16 cellular contexts compared by ENCODE assay signal in genomic region chr2:39008663-39009062, GRCh38.
DNase-seq lines count a peak whose midpoint lies in the region; ATAC-seq, FAIRE-seq and TF ChIP-seq lines count a peak whose summit lies in the region.
"Had no signal": no experiment of that assay in that cellular context is flagged by ENCODE, and none has a peak within 500 bp of the region (broad histone marks: within the 10 kb centered on the region; RNA-seq: fewer than 3 reads in every experiment).

No MANE protein-coding gene starts in this region.

- H3K27me3 ChIP-seq in cardiac muscle cell, result no peaks in the 10 kb centered on the region
- no peaks in the 10 kb centered on the region for H3K27me3 ChIP-seq in right cardiac atrium (ENCODE audit: control insufficient read depth, insufficient read depth)
- H3K27me3 ChIP-seq in brain microvascular endothelial cell (replicated peaks), result no peaks in the 10 kb centered on the region
- H3K27me3 ChIP-seq: uterus had no signal

- ATAC-seq in right cardiac atrium, result no peak
- no peak for ATAC-seq in T-helper 17 cell

- H3K27ac ChIP-seq in cardiac muscle cell, result peak overlapping the region; percentile 4
- H3K27ac ChIP-seq in right cardiac atrium (ENCODE audit: low read length), result no peak overlapping the region
- no peak overlapping the region for H3K27ac ChIP-seq in brain microvascular endothelial cell
- H3K27ac ChIP-seq: parathyroid adenoma, RWPE1, uterus had no signal

- peak overlapping the region; percentile 12 for H3K4me3 Mint-ChIP-seq in T-helper 17 cell

- H3K9me3 ChIP-seq in cardiac muscle cell (ENCODE audit: low read depth), result no peaks in the 10 kb centered on the region
- no peaks in the 10 kb centered on the region for H3K9me3 ChIP-seq in right cardiac atrium (ENCODE audit: control insufficient read depth, low read length)
- H3K9me3 ChIP-seq in T-helper 17 cell (ENCODE audit: control insufficient read depth, low read length, poor library complexity, severe bottlenecking), result no peaks in the 10 kb centered on the region
- H3K9me3 ChIP-seq: uterus had no signal

- peaks cover 59% of the 10 kb centered on the region for H3K36me3 ChIP-seq in cardiac muscle cell
- H3K36me3 ChIP-seq in brain microvascular endothelial cell (replicated peaks), result peaks cover 5% of the 10 kb centered on the region
- H3K36me3 ChIP-seq: uterus had no signal

- H3K4me3 ChIP-seq in cardiac muscle cell (no peak overlapping the region), right cardiac atrium (ENCODE audit: low read length) (no peak overlapping the region), brain microvascular endothelial cell (ENCODE audit: low read depth, low read length) (no peak overlapping the region)
- H3K4me3 ChIP-seq: uterus had no signal

- peak overlapping the region; percentile 3 for H3K27ac Mint-ChIP-seq in T-helper 17 cell

- no peaks in the 10 kb centered on the region for H3K27me3 Mint-ChIP-seq in T-helper 17 cell

- H3K36me3 Mint-ChIP-seq in T-helper 17 cell (ENCODE audit: low read depth), result peaks cover 5% of the 10 kb centered on the region

- TF ChIP-seq CTCF in cardiac muscle cell (IDR thresholded peaks at IDR 0.05; ENCODE audit: low read depth, low read length), result no peak
- no peak for TF ChIP-seq CTCF in brain microvascular endothelial cell (IDR thresholded peaks at IDR 0.05; ENCODE audit: low read depth, low read length, missing control alignments)

- peak in 1 of 2 donors; percentile 60 for DNase-seq in cardiac muscle cell (ENCODE audit: low read depth in 1 of 2, low spot score in 1 of 2)
- no peak for DNase-seq in right cardiac atrium
- no peak for DNase-seq in T-helper 17 cell
- DNase-seq in brain microvascular endothelial cell, result peak; percentile 11
- peak; percentile 4 for DNase-seq in stromal cell of bone marrow (ENCODE audit: low read depth)
- DNase-seq in frontal cortex (ENCODE audit: low spot score in 2 of 2), result no peak
- no peak for DNase-seq in GDM1 (lab: John Stamatoyannopoulos, UW)
- no peak for DNase-seq in COLO829 (ENCODE audit: low spot score)
- DNase-seq: DMS79; effector memory CD4-positive, alpha-beta T cell; NCI-H1436; NCI-H524; uterus had no signal

- H3K4me1 Mint-ChIP-seq in T-helper 17 cell, result peaks cover 11% of the 10 kb centered on the region

- intact Hi-C loops in right cardiac atrium (cut with DNase I), result no loop called here

- no peaks in the 10 kb centered on the region for H3K4me1 ChIP-seq in cardiac muscle cell (ENCODE audit: low read depth)
- no peaks in the 10 kb centered on the region for H3K4me1 ChIP-seq in right cardiac atrium (ENCODE audit: control insufficient read depth, insufficient read depth, low read length)
- H3K4me1 ChIP-seq: parathyroid adenoma, uterus had no signal

- in situ Hi-C loops in brain microvascular endothelial cell (cut with HindIII; ENCODE audit: low pct_ligation_motif_present, low sequenced_read_pairs), result no loop called here

- FAIRE-seq in frontal cortex (lab: Jason Lieb, UNC), result no peak
- FAIRE-seq: keratinocyte had no signal

- 91% methylated on average over 1 of the region's 1 CpG for WGBS in right cardiac atrium

Comparison
In these comparisons a context has a peak if more than half of its experiments do, and no peak if none do; other contexts are left out.
1. DNase-seq: peak in brain microvascular endothelial cell (single experiment) and stromal cell of bone marrow (single experiment); none in right cardiac atrium (0 of 3), T-helper 17 cell (0 of 3), frontal cortex (0 of 2), GDM1 (single experiment) and COLO829 (single experiment).